12 cellular contexts compared by ENCODE assay signal in genomic region chr19:31253816-31254551, GRCh38.
A peak's percentile ranks its signal among the peaks of the same experiment; 100 is the strongest.
DNase-seq lines count a peak whose midpoint lies in the region; ATAC-seq, FAIRE-seq and TF ChIP-seq lines count a peak whose summit lies in the region.
"Had no signal": no experiment of that assay in that cellular context is flagged by ENCODE, and none has a peak within 500 bp of the region (broad histone marks: within the 10 kb centered on the region; RNA-seq: fewer than 3 reads in every experiment).

No MANE protein-coding gene starts in this region.

- FAIRE-seq in astrocyte (lab: Jason Lieb, UNC), result no peak

- H3K4me2 ChIP-seq in astrocyte (ENCODE audit: low read length), result no peak overlapping the region

- H3K4me3 Mint-ChIP-seq in astrocyte (ENCODE audit: unreplicated experiment), result no peak overlapping the region
- H3K4me3 Mint-ChIP-seq: activated naive CD8-positive, alpha-beta T cell; dendritic cell treated with granulocyte-macrophage colony-stimulating factor and Interleukin-4, amounts not matched to agents 40 ng/mL and 50 ng/mL, for 4 days had no signal

- no peak overlapping the region for H3K4me3 ChIP-seq in astrocyte (ENCODE audit: insufficient read depth, low read depth, low read length)
- no peak overlapping the region for H3K4me3 ChIP-seq in thyroid gland (replicated peaks in 1 of 3)
- H3K4me3 ChIP-seq: upper lobe of right lung had no signal

- H3K4me1 ChIP-seq in astrocyte (ENCODE audit: insufficient read depth, low read length), result no peaks in the 10 kb centered on the region
- no peaks in the 10 kb centered on the region for H3K4me1 ChIP-seq in thyroid gland
- H3K4me1 ChIP-seq: upper lobe of right lung had no signal

- H3K27ac Mint-ChIP-seq in astrocyte (ENCODE audit: unreplicated experiment), result no peak overlapping the region
- H3K27ac Mint-ChIP-seq: activated naive CD8-positive, alpha-beta T cell; dendritic cell treated with granulocyte-macrophage colony-stimulating factor and Interleukin-4, amounts not matched to agents 40 ng/mL and 50 ng/mL, for 4 days had no signal

- H3K36me3 Mint-ChIP-seq in astrocyte (ENCODE audit: low read depth, unreplicated experiment), result no peaks in the 10 kb centered on the region
- H3K36me3 Mint-ChIP-seq: activated naive CD8-positive, alpha-beta T cell had no signal

- H4K20me1 ChIP-seq in astrocyte (ENCODE audit: insufficient read depth, low read length), result no peaks in the 10 kb centered on the region

- H2AFZ ChIP-seq in astrocyte (ENCODE audit: low read depth, low read length), result no peak overlapping the region

- H3K27me3 ChIP-seq in astrocyte (ENCODE audit: insufficient read depth, low read length) (no peaks in the 10 kb centered on the region), thyroid gland (no peaks in the 10 kb centered on the region)
- H3K27me3 ChIP-seq: neutrophil, upper lobe of right lung had no signal

- no peaks in the 10 kb centered on the region for H3K79me2 ChIP-seq in astrocyte (ENCODE audit: insufficient read depth, low read length)

- intact Hi-C loops in thyroid gland (cut with DNase I), result no loop called here

- H3K27me3 Mint-ChIP-seq in astrocyte (ENCODE audit: low read depth, unreplicated experiment), result peaks cover 18% of the 10 kb centered on the region

- whole genome bisulfite sequencing in thyroid gland, 2 donors, result 32 to 42% methylated on average over 9 of the region's 9 CpGs

- TF ChIP-seq CTCF in astrocyte (IDR thresholded peaks at IDR 0.05; ENCODE audit: insufficient read depth, low read depth, low read length) (no peak), thyroid gland (IDR thresholded peaks at IDR 0.05) (no peak)

- H3K9me3 Mint-ChIP-seq in astrocyte (ENCODE audit: unreplicated experiment), result peaks cover 9% of the 10 kb centered on the region
- H3K9me3 Mint-ChIP-seq: dendritic cell treated with granulocyte-macrophage colony-stimulating factor and Interleukin-4, amounts not matched to agents 40 ng/mL and 50 ng/mL, for 4 days had no signal

- no peak overlapping the region for H3K9ac ChIP-seq in astrocyte (ENCODE audit: low read length)

- H3K9me3 ChIP-seq in astrocyte (ENCODE audit: insufficient read depth, low read depth, low read length) (no peaks in the 10 kb centered on the region), thyroid gland (no peaks in the 10 kb centered on the region)
- H3K9me3 ChIP-seq: neutrophil, upper lobe of right lung had no signal

- ATAC-seq in HG02884 (IDR thresholded peaks at IDR 0.05; ENCODE audit: unreplicated experiment), result no peak
- ATAC-seq in HG02642 (IDR thresholded peaks at IDR 0.05; ENCODE audit: poor library complexity, unreplicated experiment), result no peak
- ATAC-seq in GM18873 (IDR thresholded peaks at IDR 0.05; ENCODE audit: low FRiP score, unreplicated experiment), result no peak
- ATAC-seq: upper lobe of right lung had no signal

- H3K36me3 ChIP-seq in astrocyte (ENCODE audit: insufficient read depth, low read length) (no peaks in the 10 kb centered on the region), thyroid gland (no peaks in the 10 kb centered on the region)
- H3K36me3 ChIP-seq: neutrophil, upper lobe of right lung had no signal

- H3K27ac ChIP-seq in astrocyte (ENCODE audit: low read depth, low read length) (no peak overlapping the region), thyroid gland (peak overlapping the region in 1 of 3 donors; percentile 25)
- H3K27ac ChIP-seq: neutrophil, upper lobe of right lung had no signal

- DNase-seq in NOMO-1 (lab: John Stamatoyannopoulos, UW; ENCODE audit: unreplicated experiment in 2 of 2) (peak; percentile 5 to 20), NOMO-1 treated with dmso at 0.1 percent for 144 hours (lab: John Stamatoyannopoulos, UW; ENCODE audit: unreplicated experiment) (no peak), astrocyte (ENCODE audit: low read depth) (peak; percentile 47), kidney tubule cell (ENCODE audit: low spot score) (peak; percentile 52), thyroid gland (peak; percentile 85 to 92)
- DNase-seq: upper lobe of right lung had no signal

- H3K4me1 Mint-ChIP-seq in astrocyte (ENCODE audit: low read depth, unreplicated experiment), result peaks cover 6% of the 10 kb centered on the region

- no peak for TF ChIP-seq POLR2A in thyroid gland (IDR thresholded peaks at IDR 0.05)
